ENCODE assay signal across 8 cellular contexts in genomic region chrX:16870095-16870860, GRCh38. TPM values are rescaled to one million over a fixed set of nuclear protein-coding genes. Genes with fewer than 3 reads are reported as not detected.
DNase-seq lines count a peak whose midpoint lies in the region; ATAC-seq and TF ChIP-seq lines count a peak whose summit lies in the region.

TSS of gene RBBP7 (minus strand) at chrX:16870362. CDS start at chrX:16870053, 309 bp downstream.

- H3K27ac ChIP-seq in A673 (ENCODE audit: low read depth, low read length, poor library complexity, severe bottlenecking) (peak within 1 kb of the TSS; percentile 94), WERI-Rb-1 (peak within 1 kb of the TSS; percentile 100), breast epithelium (peak within 1 kb of the TSS; percentile 86 to 95), smooth muscle cell (ENCODE audit: low read depth) (peak within 1 kb of the TSS; percentile 95)

- peak; percentile 84 for TF ChIP-seq POLR2A in breast epithelium (IDR thresholded peaks at IDR 0.05)

- ATAC-seq in GM18868 (IDR thresholded peaks at IDR 0.05; ENCODE audit: unreplicated experiment) (peak; percentile 71), HG03108 (IDR thresholded peaks at IDR 0.05; ENCODE audit: unreplicated experiment) (peak; percentile 80)

- peaks cover 42% of the 10 kb centered on the region for H4K20me1 ChIP-seq in smooth muscle cell (ENCODE audit: low read depth)

- H2AFZ ChIP-seq in smooth muscle cell (ENCODE audit: low read depth), result peak within 1 kb of the TSS; percentile 100

- CTCF ChIA-PET in A673 (lab: Charles Lee), result no interaction called here

- POLR2A ChIA-PET in A673 (lab: Charles Lee; ENCODE audit: low non-redundant PET), result no interaction called here

- peaks cover 43% of the 10 kb centered on the region for H3K79me2 ChIP-seq in smooth muscle cell (ENCODE audit: low read depth)

- H3K27me3 ChIP-seq in A673 (replicated peaks; ENCODE audit: insufficient read depth, low read depth, low read length, poor library complexity) (peaks cover 57% of the 10 kb centered on the region), WERI-Rb-1 (ENCODE audit: insufficient read depth, low read depth, severe bottlenecking) (no peaks in the 10 kb centered on the region), breast epithelium (peaks cover 0 to 31% of the 10 kb centered on the region in 2 donors), smooth muscle cell (ENCODE audit: low read depth) (peaks cover 12% of the 10 kb centered on the region)

- 0% methylated on average over 33 of the region's 84 CpGs for WGBS in smooth muscle cell (ENCODE audit: low lambda C conversion rate)

- peak within 1 kb of the TSS; percentile 91 for H3K9ac ChIP-seq in smooth muscle cell (ENCODE audit: low read depth)

- DNase-seq in A673 (ENCODE audit: low spot score) (peak; percentile 96), NCI-H2196 treated with DMSO at 0.1 percent for 48 hours (lab: John Stamatoyannopoulos, UW; ENCODE audit: unreplicated experiment) (peak; percentile 74), WERI-Rb-1 (peak; percentile 96), breast epithelium (ENCODE audit: low spot score in 2 of 2) (peak; percentile 84 to 90), iPS-NIHi11 (ENCODE audit: low spot score) (peak; percentile 81), smooth muscle cell (lab: John Stamatoyannopoulos, UW; ENCODE audit: unreplicated experiment) (peak; percentile 95)

- H3K4me3 ChIP-seq in A673 (ENCODE audit: low read depth, low read length, poor library complexity, severe bottlenecking) (peak within 1 kb of the TSS; percentile 65), WERI-Rb-1 (ENCODE audit: low read depth, low read length) (peak within 1 kb of the TSS; percentile 95), breast epithelium (peak within 1 kb of the TSS; percentile 60 to 78 (median 65)), smooth muscle cell (peak within 1 kb of the TSS; percentile 90)

- H3K36me3 ChIP-seq in A673 (ENCODE audit: insufficient read depth, low read length, poor library complexity, severe bottlenecking) (peaks cover 14% of the 10 kb centered on the region), WERI-Rb-1 (peaks cover 41% of the 10 kb centered on the region), breast epithelium (no peaks in the 10 kb centered on the region), smooth muscle cell (ENCODE audit: low read depth) (no peaks in the 10 kb centered on the region)

- TF ChIP-seq CTCF in A673 (conservative IDR thresholded peaks at IDR 0.05; ENCODE audit: low read depth, low read length) (no peak), WERI-Rb-1 (IDR thresholded peaks at IDR 0.05; ENCODE audit: low read depth, low read length) (no peak), breast epithelium (IDR thresholded peaks at IDR 0.05) (peak in 1 of 3 donors; percentile 23), smooth muscle cell (IDR thresholded peaks at IDR 0.05; ENCODE audit: borderline replicate concordance, insufficient read depth, poor library complexity, severe bottlenecking) (no peak)

- no peaks in the 10 kb centered on the region for H3K9me3 ChIP-seq in A673 (ENCODE audit: low read depth, low read length, poor library complexity, severe bottlenecking)
- no peaks in the 10 kb centered on the region for H3K9me3 ChIP-seq in WERI-Rb-1 (ENCODE audit: severe bottlenecking)
- H3K9me3 ChIP-seq in breast epithelium, result no peaks in the 10 kb centered on the region
- H3K9me3 ChIP-seq in smooth muscle cell (replicated peaks; ENCODE audit: low read depth), result no peaks in the 10 kb centered on the region

- BruUV-seq in A673 (replicated peaks; lab: Mats Ljungman, UMichigan), result no TSS peak

- H3K4me1 ChIP-seq in A673 (ENCODE audit: insufficient read depth, low read length, poor library complexity, severe bottlenecking) (peaks cover 15% of the 10 kb centered on the region), breast epithelium (no peaks in the 10 kb centered on the region), smooth muscle cell (ENCODE audit: low read depth) (peaks cover 34% of the 10 kb centered on the region)

- intact Hi-C loops in A673 (cut with micrococcal nuclease; ENCODE audit: unreplicated experiment) (no loop called here), breast epithelium (cut with DNase I; ENCODE audit: low total_unique reads) (no loop called here)

- peaks cover 6% of the 10 kb centered on the region for H3F3A ChIP-seq in smooth muscle cell (ENCODE audit: low read depth)

- H3K4me2 ChIP-seq in smooth muscle cell, result peak within 1 kb of the TSS; percentile 99

RNA-seq across cellular contexts. Expression of gene RBBP7, which starts in this region (rescaled TPM):
- total RNA-seq in A673 (2021) (125 and 145 TPM in 2 replicates), breast epithelium (10 to 100 TPM; 79.3 to 89.5 (median 86.4) TPM), smooth muscle cell (116 and 117 TPM in 2 replicates)
- 147 and 171 TPM in 2 replicates for polyA plus RNA-seq in smooth muscle cell

Comparison
In these comparisons a context has a peak if more than half of its experiments do, and no peak if none do; other contexts are left out.
1. Peak in every context shown above with its lines: DNase-seq, ATAC-seq, H3K4me3 ChIP-seq and H3K27ac ChIP-seq.